In the genomic region with DNA sequence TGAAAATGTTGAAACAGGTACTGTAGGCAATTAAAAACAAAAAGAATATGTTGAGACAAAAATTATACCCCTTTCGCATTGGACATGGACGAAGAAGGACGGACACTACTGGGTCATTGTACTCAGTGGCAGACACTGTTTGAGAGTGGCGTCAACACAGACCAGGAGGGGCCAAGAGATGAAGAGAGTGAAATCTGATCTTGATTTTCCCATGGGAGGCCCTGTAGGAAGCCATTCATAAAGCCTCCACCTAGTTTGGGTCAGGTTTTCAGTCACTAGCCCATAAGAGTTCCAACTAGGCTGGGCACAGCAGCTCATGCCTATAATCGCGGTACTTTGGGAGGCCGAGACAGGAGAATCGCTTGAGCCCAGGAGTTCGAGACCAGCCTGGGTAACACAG, we compare ENCODE assay signal across 19 cellular contexts.
"Had no signal": no experiment of that assay in that cellular context is flagged by ENCODE, and none has a peak within 500 bp of the region (broad histone marks: within the 10 kb centered on the region; RNA-seq: fewer than 3 reads in every experiment).

No MANE protein-coding gene starts in this region.

- H3K4me2 ChIP-seq: smooth muscle cell had no signal

- H3K4me3 ChIP-seq: dorsolateral prefrontal cortex, esophagus muscularis mucosa, smooth muscle cell, transverse colon had no signal

- H3K27ac Mint-ChIP-seq: activated CD4-positive, alpha-beta memory T cell treated with anti-CD3 and anti-CD28 coated beads for 36 hours; activated naive CD8-positive, alpha-beta T cell treated with anti-CD3 and anti-CD28 coated beads, Interleukin-2, amount 10 ng/mL, durations not matched to agents 7 days and 5 days; natural killer cell treated with Interleukin-12 subunit alpha and Interleukin-12 subunit beta and Interleukin-15 and Interleukin-18, amount 100 ng/mL, for 72 hours; progenitor cell of endocrine pancreas; stimulated activated effector memory CD8-positive, alpha-beta T cell treated with anti-CD3 and anti-CD28 coated beads, Interleukin-12 subunit alpha, Interleukin-12 subunit beta, amount 100 ng/mL, for 72 hours had no signal

- H3K4me1 Mint-ChIP-seq: stimulated activated effector memory CD8-positive, alpha-beta T cell treated with anti-CD3 and anti-CD28 coated beads, Interleukin-12 subunit alpha, Interleukin-12 subunit beta, amount 100 ng/mL, for 72 hours had no signal

- DNase-seq: activated CD4-positive, alpha-beta memory T cell treated with anti-CD3 and anti-CD28 coated beads for 36 hours; activated CD4-positive, CD25-positive, alpha-beta regulatory T cell treated with anti-CD3 and anti-CD28 coated beads, Interleukin-2, amount 50 U/mL, for 72 hours; activated naive CD8-positive, alpha-beta T cell treated with anti-CD3 and anti-CD28 coated beads, Interleukin-2, amount 10 ng/mL, durations not matched to agents 7 days and 5 days; activated T-cell treated with anti-CD3 and anti-CD28 coated beads, Interleukin-2, amount 50 U/mL, for 4 hours; anterior cingulate cortex; dorsolateral prefrontal cortex; foreskin keratinocyte; head of caudate nucleus; mammary epithelial cell; occipital lobe; right cardiac atrium; substantia nigra; transverse colon had no signal

- H3K27me3 ChIP-seq: dorsolateral prefrontal cortex, esophagus muscularis mucosa, foreskin keratinocyte, transverse colon had no signal

- H3K9me3 ChIP-seq: esophagus muscularis mucosa, transverse colon had no signal

- H3K36me3 Mint-ChIP-seq: activated CD4-positive, alpha-beta memory T cell treated with anti-CD3 and anti-CD28 coated beads for 36 hours; activated naive CD8-positive, alpha-beta T cell treated with anti-CD3 and anti-CD28 coated beads, Interleukin-2, amount 10 ng/mL, durations not matched to agents 7 days and 5 days; natural killer cell treated with Interleukin-12 subunit alpha and Interleukin-12 subunit beta and Interleukin-15 and Interleukin-18, amount 100 ng/mL, for 72 hours; stimulated activated effector memory CD8-positive, alpha-beta T cell treated with anti-CD3 and anti-CD28 coated beads, Interleukin-12 subunit alpha, Interleukin-12 subunit beta, amount 100 ng/mL, for 72 hours had no signal

- H3K27ac ChIP-seq: dorsolateral prefrontal cortex, esophagus muscularis mucosa, foreskin keratinocyte, transverse colon had no signal

- H3K9me3 Mint-ChIP-seq: activated CD4-positive, alpha-beta memory T cell treated with anti-CD3 and anti-CD28 coated beads for 36 hours; activated naive CD8-positive, alpha-beta T cell treated with anti-CD3 and anti-CD28 coated beads, Interleukin-2, amount 10 ng/mL, durations not matched to agents 7 days and 5 days; activated T-cell treated with anti-CD3 and anti-CD28 coated beads, Interleukin-2, amount 50 U/mL, for 4 hours; natural killer cell treated with Interleukin-12 subunit alpha and Interleukin-12 subunit beta and Interleukin-15 and Interleukin-18, amount 100 ng/mL, for 72 hours; stimulated activated effector memory CD8-positive, alpha-beta T cell treated with anti-CD3 and anti-CD28 coated beads, Interleukin-12 subunit alpha, Interleukin-12 subunit beta, amount 100 ng/mL, for 72 hours had no signal

- H3K4me3 Mint-ChIP-seq: activated CD4-positive, alpha-beta memory T cell treated with anti-CD3 and anti-CD28 coated beads for 36 hours; activated naive CD8-positive, alpha-beta T cell treated with anti-CD3 and anti-CD28 coated beads, Interleukin-2, amount 10 ng/mL, durations not matched to agents 7 days and 5 days; activated T-cell treated with anti-CD3 and anti-CD28 coated beads, Interleukin-2, amount 50 U/mL, for 4 hours; natural killer cell treated with Interleukin-12 subunit alpha and Interleukin-12 subunit beta and Interleukin-15 and Interleukin-18, amount 100 ng/mL, for 72 hours; stimulated activated effector memory CD8-positive, alpha-beta T cell treated with anti-CD3 and anti-CD28 coated beads, Interleukin-12 subunit alpha, Interleukin-12 subunit beta, amount 100 ng/mL, for 72 hours had no signal

- H3K36me3 ChIP-seq: esophagus muscularis mucosa, transverse colon had no signal

- H3K4me1 ChIP-seq: esophagus muscularis mucosa, transverse colon had no signal

- H3K27me3 Mint-ChIP-seq: activated CD4-positive, alpha-beta memory T cell treated with anti-CD3 and anti-CD28 coated beads for 36 hours; natural killer cell treated with Interleukin-12 subunit alpha and Interleukin-12 subunit beta and Interleukin-15 and Interleukin-18, amount 100 ng/mL, for 72 hours; progenitor cell of endocrine pancreas had no signal

- ATAC-seq: activated T-cell treated with anti-CD3 and anti-CD28 coated beads, Interleukin-2, amount 50 U/mL, for 4 hours; foreskin keratinocyte; left lobe of liver; natural killer cell treated with Interleukin-12 subunit alpha and Interleukin-12 subunit beta and Interleukin-15 and Interleukin-18, amount 100 ng/mL, for 72 hours; right cardiac atrium; stimulated activated effector memory CD8-positive, alpha-beta T cell treated with anti-CD3 and anti-CD28 coated beads, Interleukin-12 subunit alpha, Interleukin-12 subunit beta, amount 100 ng/mL, for 72 hours had no signal
